Comparison of ENCODE assay signal across 19 cellular contexts in the genomic region with DNA sequence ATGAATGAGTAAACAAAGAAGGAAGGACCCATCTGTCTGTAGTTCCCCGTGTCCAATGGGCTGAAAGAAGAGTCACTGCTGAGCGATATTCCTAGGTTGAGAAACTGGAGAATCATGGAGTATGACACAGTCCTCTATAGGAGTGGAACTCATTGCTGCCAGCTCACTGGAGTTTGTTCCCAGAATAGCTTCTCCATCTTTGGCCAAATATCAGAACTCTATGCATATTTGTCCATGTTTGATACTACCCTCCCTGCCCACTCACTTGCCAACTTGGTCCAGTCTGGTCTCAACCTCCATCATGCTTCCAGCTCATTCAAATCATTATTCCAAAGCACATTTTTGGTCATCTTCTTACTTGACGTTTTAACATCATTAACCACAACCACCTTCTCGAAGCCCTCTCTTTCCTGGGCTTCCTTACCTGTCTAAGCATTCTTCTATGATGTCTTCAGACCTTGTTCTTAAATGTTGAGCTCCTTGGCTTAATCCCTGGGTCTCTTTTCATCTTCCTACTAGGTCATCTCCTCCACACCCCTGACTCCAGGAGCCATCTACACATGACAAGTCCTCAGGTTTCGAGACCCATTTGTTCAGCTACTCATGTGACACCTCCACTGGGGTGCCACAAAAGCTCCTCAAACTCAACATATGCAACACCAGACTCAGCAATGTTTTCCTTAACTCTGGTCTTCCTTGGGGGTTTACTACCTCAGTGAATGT.
DNase-seq lines count a peak whose midpoint lies in the region; ATAC-seq and TF ChIP-seq lines count a peak whose summit lies in the region.
"Had no signal": no experiment of that assay in that cellular context is flagged by ENCODE, and none has a peak within 500 bp of the region (broad histone marks: within the 10 kb centered on the region; RNA-seq: fewer than 3 reads in every experiment).

No MANE protein-coding gene starts in this region.

- no peaks in the 10 kb centered on the region for H3K36me3 ChIP-seq in BE2C
- H3K36me3 ChIP-seq: BLaER1, HAP-1 had no signal

- no peak for TF ChIP-seq CTCF in BE2C (IDR thresholded peaks at IDR 0.05; ENCODE audit: low read depth, low read length)

- H3K27me3 ChIP-seq in BE2C: no peaks in the 10 kb centered on the region
- H3K27me3 ChIP-seq: BLaER1 had no signal

- H3K4me3 ChIP-seq in BE2C (ENCODE audit: low read depth, low read length): no peak overlapping the region
- H3K4me3 ChIP-seq: BLaER1, GM12878, HAP-1 had no signal

- H3K4me1 ChIP-seq in BE2C: peaks cover 5% of the 10 kb centered on the region

- peak; percentile 96 for DNase-seq in BE2C
- peak; percentile 15 for DNase-seq in ecto neural progenitor cell (ENCODE audit: low spot score)
- peak; percentile 3 for DNase-seq in mucosa of gallbladder (ENCODE audit: low spot score)
- peak; percentile 0 for DNase-seq in retina
- no peak for DNase-seq in 8988T
- no peak for DNase-seq in C1 segment of cervical spinal cord (lab: John Stamatoyannopoulos, UW)
- no peak for DNase-seq in NK-92 treated with Interleukin-12 subunit alpha and Interleukin-12 subunit beta, amount 100 ng/mL, for 24 hours (lab: John Stamatoyannopoulos, UW)
- DNase-seq: CD4-positive, alpha-beta T cell; CD8-positive, alpha-beta memory T cell; DMS 273 treated with DMSO at 0.1 percent for 48 hours; DMS79; EL; GDM1; GOT3; HFFc6 had no signal

- peaks cover 16% of the 10 kb centered on the region for H3K9me3 ChIP-seq in BE2C
- H3K9me3 ChIP-seq: BLaER1, HAP-1 had no signal

- ATAC-seq in GM18511 (IDR thresholded peaks at IDR 0.05; ENCODE audit: unreplicated experiment): no peak
- ATAC-seq: GM12878 had no signal

Comparison
In these comparisons a context has a peak if more than half of its experiments do, and no peak if none do; other contexts are left out.
1. DNase-seq: peak in BE2C (single experiment), ecto neural progenitor cell (single experiment), mucosa of gallbladder (single experiment) and retina (single experiment); none in 8988T (single experiment), C1 segment of cervical spinal cord (0 of 14) and NK-92 treated with Interleukin-12 subunit alpha and Interleukin-12 subunit beta, amount 100 ng/mL, for 24 hours (single experiment).